In genomic region chr3:53167418-53168174, GRCh38 we compare ENCODE assay signal across 1 cellular context.
TF ChIP-seq lines count a peak whose summit lies in the region.

No MANE protein-coding gene starts in this region.

TF ChIP-seq in K562, 482 proteins besides CTCF, POLR2A, EP300 and RAD21:
- TF ChIP-seq GABPB1 (CRISPR knock-in tag; IDR thresholded peaks at IDR 0.05), result peak; percentile 7; the same call in 1 of the 2 replicates
- no peak for TF ChIP-seq PCBP2 (IDR thresholded peaks at IDR 0.05; ENCODE audit: low read depth, low read length, poor library complexity, severe bottlenecking)
- no peak for TF ChIP-seq CAMTA2 (CRISPR knock-in tag; conservative IDR thresholded peaks at IDR 0.05)
